15 cellular contexts compared by ENCODE assay signal in the genomic region with DNA sequence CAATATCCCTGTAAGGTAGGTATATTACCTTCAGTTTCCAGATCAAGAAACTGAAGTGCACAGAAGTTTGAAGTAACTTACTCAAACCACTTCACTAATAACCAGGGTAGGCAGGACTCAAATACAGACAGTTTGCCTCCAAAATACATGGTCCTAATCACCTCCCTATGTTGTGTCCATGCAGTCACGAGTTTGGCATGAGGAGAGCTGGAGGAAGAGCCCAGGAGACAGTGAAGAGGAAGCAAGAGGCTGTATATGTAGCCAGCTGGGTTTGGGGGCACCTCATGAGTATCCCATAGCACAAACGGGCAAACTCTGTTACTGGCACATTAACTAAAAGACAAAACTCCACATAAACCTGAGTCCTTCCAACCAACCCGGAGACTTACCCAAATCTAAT.
DNase-seq lines count a peak whose midpoint lies in the region; ATAC-seq and TF ChIP-seq lines count a peak whose summit lies in the region.
"Had no signal": no experiment of that assay in that cellular context is flagged by ENCODE, and none has a peak within 500 bp of the region (broad histone marks: within the 10 kb centered on the region; RNA-seq: fewer than 3 reads in every experiment).

No MANE protein-coding gene starts in this region.

- no peak for TF ChIP-seq CTCF in HL-60 (IDR thresholded peaks at IDR 0.05; ENCODE audit: insufficient read depth, low read length)

- H3K9me3 ChIP-seq in duodenal mucosa (ENCODE audit: control insufficient read depth in 1 of 2, low read length in 2 of 2): no peaks in the 10 kb centered on the region

- H3K27me3 Mint-ChIP-seq in activated T-cell treated with anti-CD3 and anti-CD28 coated beads, Interleukin-2, amount 50 U/mL, for 4 hours (ENCODE audit: low read depth): no peaks in the 10 kb centered on the region
- H3K27me3 Mint-ChIP-seq in stimulated activated naive CD8-positive, alpha-beta T cell treated with anti-CD3 and anti-CD28 coated beads, Interleukin-15, amount 100 ng/mL, for 72 hours: no peaks in the 10 kb centered on the region

- H3K27ac ChIP-seq in HL-60 (replicated peaks) (peak overlapping the region; percentile 42), duodenal mucosa (ENCODE audit: low read depth, low read length) (peak overlapping the region; percentile 23)
- H3K27ac ChIP-seq: neural progenitor cell had no signal

- peaks cover 54% of the 10 kb centered on the region for H3K36me3 Mint-ChIP-seq in activated T-cell treated with anti-CD3 and anti-CD28 coated beads, Interleukin-2, amount 50 U/mL, for 4 hours (ENCODE audit: insufficient read depth)

- no peak for DNase-seq in activated T-cell treated with anti-CD3 and anti-CD28 coated beads, Interleukin-2, amount 50 U/mL, for 4 hours
- no peak for DNase-seq in activated T-cell treated with anti-CD3 and anti-CD28 coated beads, Interleukin-2, amount 50 U/mL, for 1 hour
- peak in 1 of 2 experiments; percentile 11 for DNase-seq in HL-60 (ENCODE audit: low read depth in 1 of 2, low spot score in 1 of 2)
- no peak for DNase-seq in stimulated activated naive CD8-positive, alpha-beta T cell treated with anti-CD3 and anti-CD28 coated beads, Interleukin-15, amount 100 ng/mL, for 72 hours
- DNase-seq in stimulated activated CD4-positive, alpha-beta T cell treated with anti-CD3 and anti-CD28 coated beads, Interleukin-12 subunit alpha, Interleukin-12 subunit beta, amount 100 ng/mL, for 4 hours: no peak
- DNase-seq: activated CD8-positive, alpha-beta memory T cell treated with anti-CD3 and anti-CD28 coated beads, Interleukin-2, amount 50 U/mL, for 4 hours; dermis blood vessel endothelial cell; left ventricle myocardium superior; MM.1S; NK-92 treated with Interleukin-12 subunit alpha and Interleukin-12 subunit beta, amount 100 ng/mL, for 24 hours; SHP77 treated with DMSO at 0.1 percent for 48 hours had no signal

- no peaks in the 10 kb centered on the region for H3K27me3 ChIP-seq in HL-60 (ENCODE audit: insufficient read depth, poor library complexity, severe bottlenecking)
- H3K27me3 ChIP-seq in duodenal mucosa (ENCODE audit: control insufficient read depth in 1 of 2, insufficient read depth in 2 of 2, low read length in 2 of 2): no peaks in the 10 kb centered on the region
- H3K27me3 ChIP-seq: neural progenitor cell had no signal

- peaks cover 20 to 48% of the 10 kb centered on the region in 2 donors for H3K36me3 ChIP-seq in duodenal mucosa (ENCODE audit: control insufficient read depth in 1 of 2, insufficient read depth in 2 of 2, low read length in 2 of 2)
- H3K36me3 ChIP-seq: neural progenitor cell had no signal

- peaks cover 76% of the 10 kb centered on the region for H3K4me1 Mint-ChIP-seq in activated T-cell treated with anti-CD3 and anti-CD28 coated beads, Interleukin-2, amount 50 U/mL, for 4 hours (ENCODE audit: low read depth)
- peaks cover 76% of the 10 kb centered on the region for H3K4me1 Mint-ChIP-seq in stimulated activated naive CD8-positive, alpha-beta T cell treated with anti-CD3 and anti-CD28 coated beads, Interleukin-15, amount 100 ng/mL, for 72 hours
- H3K4me1 Mint-ChIP-seq: neural progenitor cell had no signal

- no peak for ATAC-seq in activated T-cell treated with anti-CD3 and anti-CD28 coated beads, Interleukin-2, amount 50 U/mL, for 4 hours
- no peak for ATAC-seq in stimulated activated naive CD8-positive, alpha-beta T cell treated with anti-CD3 and anti-CD28 coated beads, Interleukin-15, amount 100 ng/mL, for 72 hours
- ATAC-seq in HG03342 (IDR thresholded peaks at IDR 0.05; ENCODE audit: unreplicated experiment): no peak
- ATAC-seq in HG03045 (IDR thresholded peaks at IDR 0.05; ENCODE audit: unreplicated experiment): no peak
- ATAC-seq: left ventricle myocardium superior had no signal

- H3K9me3 Mint-ChIP-seq in activated T-cell treated with anti-CD3 and anti-CD28 coated beads, Interleukin-2, amount 50 U/mL, for 4 hours: no peaks in the 10 kb centered on the region
- H3K9me3 Mint-ChIP-seq in stimulated activated naive CD8-positive, alpha-beta T cell treated with anti-CD3 and anti-CD28 coated beads, Interleukin-15, amount 100 ng/mL, for 72 hours: peaks cover 0 to 4% of the 10 kb centered on the region in 2 donors
- H3K9me3 Mint-ChIP-seq: neural progenitor cell had no signal

- peak overlapping the region; percentile 89 to 93 for H3K27ac Mint-ChIP-seq in stimulated activated naive CD8-positive, alpha-beta T cell treated with anti-CD3 and anti-CD28 coated beads, Interleukin-15, amount 100 ng/mL, for 72 hours
- H3K27ac Mint-ChIP-seq: neural progenitor cell had no signal

- H3K4me3 ChIP-seq in HL-60 (replicated peaks; ENCODE audit: insufficient read depth, low read length): no peak overlapping the region
- no peak overlapping the region for H3K4me3 ChIP-seq in duodenal mucosa (ENCODE audit: low read depth in 1 of 2, low read length in 2 of 2)
- H3K4me3 ChIP-seq: neural progenitor cell had no signal

- H3K4me1 ChIP-seq in duodenal mucosa (ENCODE audit: control insufficient read depth in 1 of 2, insufficient read depth in 2 of 2, low read length in 2 of 2): peaks cover 4 to 5% of the 10 kb centered on the region in 2 donors

- H3K4me3 Mint-ChIP-seq in activated T-cell treated with anti-CD3 and anti-CD28 coated beads, Interleukin-2, amount 50 U/mL, for 4 hours: peak overlapping the region; percentile 66
- peak overlapping the region; percentile 14 to 97 for H3K4me3 Mint-ChIP-seq in stimulated activated naive CD8-positive, alpha-beta T cell treated with anti-CD3 and anti-CD28 coated beads, Interleukin-15, amount 100 ng/mL, for 72 hours
- H3K4me3 Mint-ChIP-seq: neural progenitor cell had no signal

- peak overlapping the region in 1 of 2 donors; percentile 24 for H3K9ac ChIP-seq in duodenal mucosa (ENCODE audit: low read depth in 1 of 2, low read length in 2 of 2)
- H3K9ac ChIP-seq: neural progenitor cell had no signal
